In genomic region chr18:2104620-2105462, GRCh38 we compare ENCODE assay signal across 8 cellular contexts.
A peak's percentile ranks its signal among the peaks of the same experiment; 100 is the strongest.
DNase-seq lines count a peak whose midpoint lies in the region; ATAC-seq and TF ChIP-seq lines count a peak whose summit lies in the region.

No MANE protein-coding gene starts in this region.

- 45% methylated on average over 16 of the region's 16 CpGs for WGBS in hepatocyte (ENCODE audit: low lambda C conversion rate, missing lambda C conversion rate)

- H3K36me3 Mint-ChIP-seq in Calu3 (ENCODE audit: insufficient read depth, unreplicated experiment): no peaks in the 10 kb centered on the region
- no peaks in the 10 kb centered on the region for H3K36me3 Mint-ChIP-seq in activated naive CD8-positive, alpha-beta T cell treated with anti-CD3 and anti-CD28 coated beads, Interleukin-2, amount 50 U/mL, for 24 hours (ENCODE audit: low read depth)

- no peaks in the 10 kb centered on the region for H3K4me1 Mint-ChIP-seq in Calu3 (ENCODE audit: low read depth, unreplicated experiment)
- H3K4me1 Mint-ChIP-seq in activated naive CD8-positive, alpha-beta T cell treated with anti-CD3 and anti-CD28 coated beads, Interleukin-2, amount 50 U/mL, for 24 hours: no peaks in the 10 kb centered on the region

- H2AFZ ChIP-seq in hepatocyte: no peak overlapping the region

- H3K9me2 ChIP-seq in hepatocyte (replicated peaks; ENCODE audit: insufficient read depth): no peaks in the 10 kb centered on the region

- no peak overlapping the region for H3K27ac Mint-ChIP-seq in Calu3 (ENCODE audit: unreplicated experiment)
- H3K27ac Mint-ChIP-seq in activated naive CD8-positive, alpha-beta T cell treated with anti-CD3 and anti-CD28 coated beads, Interleukin-2, amount 50 U/mL, for 24 hours: no peak overlapping the region

- H3K9me3 ChIP-seq in RWPE2 (ENCODE audit: severe bottlenecking) (no peaks in the 10 kb centered on the region), hepatocyte (ENCODE audit: low read depth) (no peaks in the 10 kb centered on the region)

- no peak overlapping the region for H3K4me3 Mint-ChIP-seq in Calu3 (ENCODE audit: low read depth, unreplicated experiment)
- no peak overlapping the region for H3K4me3 Mint-ChIP-seq in activated naive CD8-positive, alpha-beta T cell treated with anti-CD3 and anti-CD28 coated beads, Interleukin-2, amount 50 U/mL, for 24 hours

- H3K4me1 ChIP-seq in RWPE2 (ENCODE audit: insufficient read depth, poor library complexity, severe bottlenecking): no peaks in the 10 kb centered on the region
- H3K4me1 ChIP-seq in hepatocyte (ENCODE audit: insufficient read depth): no peaks in the 10 kb centered on the region

- H3K36me3 ChIP-seq in RWPE2 (ENCODE audit: low read depth) (no peaks in the 10 kb centered on the region), hepatocyte (replicated peaks; ENCODE audit: insufficient read depth, low read depth) (no peaks in the 10 kb centered on the region)

- peak; percentile 85 for ATAC-seq in GM19372 (IDR thresholded peaks at IDR 0.05; ENCODE audit: low read depth, unreplicated experiment)
- peak; percentile 88 for ATAC-seq in HG03354 (IDR thresholded peaks at IDR 0.05; ENCODE audit: poor library complexity, severe bottlenecking, unreplicated experiment)
- ATAC-seq in RWPE2 (ENCODE audit: low read depth): peak; percentile 70; the same call in 2 of the 3 replicates
- ATAC-seq in activated naive CD8-positive, alpha-beta T cell treated with anti-CD3 and anti-CD28 coated beads, Interleukin-2, amount 50 U/mL, for 24 hours: peak; percentile 86

- H3K27me3 ChIP-seq in RWPE2 (ENCODE audit: insufficient read depth, poor library complexity, severe bottlenecking): no peaks in the 10 kb centered on the region
- H3K27me3 ChIP-seq in hepatocyte: no peaks in the 10 kb centered on the region

- peaks cover 9% of the 10 kb centered on the region for H3K9me3 Mint-ChIP-seq in Calu3 (ENCODE audit: low read depth, unreplicated experiment)
- H3K9me3 Mint-ChIP-seq in activated naive CD8-positive, alpha-beta T cell treated with anti-CD3 and anti-CD28 coated beads, Interleukin-2, amount 50 U/mL, for 24 hours: peaks cover 4% of the 10 kb centered on the region

- BruUV-seq in Calu3 (replicated peaks; lab: Mats Ljungman, UMichigan): no TSS peak

- no peak overlapping the region for H3K4me2 ChIP-seq in hepatocyte

- no peaks in the 10 kb centered on the region for H3K79me2 ChIP-seq in hepatocyte

- no peaks in the 10 kb centered on the region for H4K20me1 ChIP-seq in hepatocyte (ENCODE audit: insufficient read depth, poor library complexity, severe bottlenecking)

- H3K4me3 ChIP-seq in RWPE2 (ENCODE audit: severe bottlenecking) (no peak overlapping the region), hepatocyte (no peak overlapping the region)

- peak; percentile 83 for TF ChIP-seq CTCF in Calu3 (IDR thresholded peaks at IDR 0.05; ENCODE audit: unreplicated experiment)
- peak; percentile 77 for TF ChIP-seq CTCF in RWPE2 (IDR thresholded peaks at IDR 0.05; ENCODE audit: poor library complexity, severe bottlenecking)
- peak; percentile 62 for TF ChIP-seq CTCF in hepatocyte (IDR thresholded peaks at IDR 0.05; ENCODE audit: poor library complexity)

- peak; percentile 71 for DNase-seq in Calu3
- DNase-seq in RWPE2 (ENCODE audit: low spot score): no peak
- peak; percentile 62 for DNase-seq in activated naive CD8-positive, alpha-beta T cell treated with anti-CD3 and anti-CD28 coated beads, Interleukin-2, amount 50 U/mL, for 24 hours
- DNase-seq in hepatocyte (ENCODE audit: low spot score): peak; percentile 56
- DNase-seq in stimulated activated CD4-positive, alpha-beta T cell treated with anti-CD3 and anti-CD28 coated beads, Interleukin-1b, Interleukin-23, amount 100 ng/mL, for 48 hours: peak; percentile 40
- no peak for DNase-seq in superior temporal gyrus (ENCODE audit: extremely low spot score)

- H3K27me3 Mint-ChIP-seq in Calu3 (ENCODE audit: unreplicated experiment): no peaks in the 10 kb centered on the region
- H3K27me3 Mint-ChIP-seq in activated naive CD8-positive, alpha-beta T cell treated with anti-CD3 and anti-CD28 coated beads, Interleukin-2, amount 50 U/mL, for 24 hours: peaks cover 6% of the 10 kb centered on the region

- CTCF ChIA-PET in Calu3 (lab: Charles Lee): interaction anchor here (0.6 to 2.0 kb wide), 7 partner anchors 68 to 443 kb away, joined by 3 to 9 read pairs (median 5); no protein-coding TSS in a partner anchor

- intact Hi-C loops in Calu3 (cut with micrococcal nuclease; ENCODE audit: unreplicated experiment): loop anchor here (1.0 to 10.0 kb wide), 3 partner anchors 118 to 438 kb away; no protein-coding TSS in a partner anchor

- no peak overlapping the region for H3K27ac ChIP-seq in RWPE2 (ENCODE audit: poor library complexity, severe bottlenecking)
- H3K27ac ChIP-seq in hepatocyte: no peak overlapping the region

Comparison
In these comparisons a context has a peak if more than half of its experiments do, and no peak if none do; other contexts are left out.
1. DNase-seq: peak in Calu3 (single experiment), activated naive CD8-positive, alpha-beta T cell treated with anti-CD3 and anti-CD28 coated beads, Interleukin-2, amount 50 U/mL, for 24 hours (single experiment), hepatocyte (single experiment) and stimulated activated CD4-positive, alpha-beta T cell treated with anti-CD3 and anti-CD28 coated beads, Interleukin-1b, Interleukin-23, amount 100 ng/mL, for 48 hours (single experiment); none in RWPE2 (single experiment) and superior temporal gyrus (single experiment).
2. Peak in every context shown above with its lines, with median percentiles within 50 percentile points of each other: CTCF ChIP-seq and ATAC-seq.